Comparison of ENCODE assay signal across 33 cellular contexts in genomic region chr6:57035549-57035948, GRCh38.
"Had no signal": no experiment of that assay in that cellular context is flagged by ENCODE, and none has a peak within 500 bp of the region (broad histone marks: within the 10 kb centered on the region; RNA-seq: fewer than 3 reads in every experiment).

No MANE protein-coding gene starts in this region.

- ATAC-seq: activated naive CD4-positive, alpha-beta T cell treated with anti-CD3 and anti-CD28 coated beads, Interleukin-2, amount 50 U/mL, for 72 hours; activated naive CD8-positive, alpha-beta T cell treated with anti-CD3 and anti-CD28 coated beads, Interleukin-2, amount 50 U/mL, for 24 hours; activated T-cell treated with anti-CD3 and anti-CD28 coated beads, Interleukin-2, amount 50 U/mL, for 4 hours; activated T-cell treated with anti-CD3 and anti-CD28 coated beads, Interleukin-2, amount 50 U/mL, for 72 hours; activated T-helper 17 cell treated with anti-CD3 and anti-CD28 coated beads, Interleukin-2, amount 50 U/mL, for 72 hours; body of pancreas had no signal

- FAIRE-seq: astrocyte, bronchial epithelial cell, colon had no signal

- H3K27ac ChIP-seq: adrenal gland, ascending aorta, body of pancreas, brain microvascular endothelial cell, breast epithelium, cardiac muscle cell had no signal

- H3K36me3 ChIP-seq: adrenal gland, ascending aorta, brain microvascular endothelial cell, breast epithelium, cardiac muscle cell had no signal

- H3K27me3 ChIP-seq: adrenal gland, ascending aorta, body of pancreas, brain microvascular endothelial cell, breast epithelium, cardiac muscle cell had no signal

- H3K9me3 ChIP-seq: adrenal gland, ascending aorta, body of pancreas, breast epithelium had no signal

- H3K4me1 ChIP-seq: adrenal gland, ascending aorta, body of pancreas, breast epithelium had no signal

- H3K4me3 ChIP-seq: adrenal gland, ascending aorta, body of pancreas, breast epithelium, cardiac muscle cell had no signal

- DNase-seq: activated effector memory CD4-positive, alpha-beta T cell treated with anti-CD3 and anti-CD28 coated beads, Interleukin-2, amount 50 U/mL, for 16 hours; activated effector memory CD4-positive, alpha-beta T cell treated with Interleukin-2 at 50 U/mL for 16 hours; activated gamma-delta T cell; activated gamma-delta T cell treated with Interleukin-2 at 50 U/mL for 16 hours; activated naive CD4-positive, alpha-beta T cell; activated naive CD4-positive, alpha-beta T cell treated with anti-CD3 and anti-CD28 coated beads for 36 hours; activated naive CD4-positive, alpha-beta T cell treated with anti-CD3 and anti-CD28 coated beads, Interleukin-2, amount 10 ng/mL, durations not matched to agents 7 days and 5 days; activated naive CD4-positive, alpha-beta T cell treated with anti-CD3 and anti-CD28 coated beads, Interleukin-2, amount 50 U/mL, for 16 hours; activated naive CD4-positive, alpha-beta T cell treated with Interleukin-2 at 50 U/mL for 16 hours; activated naive CD8-positive, alpha-beta T cell treated with anti-CD3 and anti-CD28 coated beads for 36 hours; activated naive CD8-positive, alpha-beta T cell treated with anti-CD3 and anti-CD28 coated beads, Interleukin-2, amount 10 ng/mL, durations not matched to agents 7 days and 5 days; activated naive CD8-positive, alpha-beta T cell treated with anti-CD3 and anti-CD28 coated beads, Interleukin-2, amount 50 U/mL, for 24 hours; activated T-cell treated with anti-CD3 and anti-CD28 coated beads, Interleukin-2, amount 50 U/mL, for 4 hours; activated T-cell treated with anti-CD3 and anti-CD28 coated beads, Interleukin-2, amount 50 U/mL, for 48 hours; activated T-cell treated with anti-CD3 and anti-CD28 coated beads, Interleukin-2, amount 50 U/mL, for 72 hours; adrenal gland; amniotic stem cell; amygdala; anterior cingulate cortex; aorta; body of pancreas; brain microvascular endothelial cell; caudate nucleus; central memory CD4-positive, alpha-beta T cell; cerebellar nuclear complex had no signal
